ENCODE assay signal across 1 cellular context in genomic region chr11:86932942-86933875, GRCh38.
TF ChIP-seq lines count a peak whose summit lies in the region.

No MANE protein-coding gene starts in this region.

TF ChIP-seq in H1, 55 proteins besides CTCF, POLR2A, EP300 and RAD21:
- TF ChIP-seq CBX8 (IDR thresholded peaks at IDR 0.05; ENCODE audit: borderline replicate concordance, low read depth, low read length), result no peak
- no peak for TF ChIP-seq POU5F1 (IDR thresholded peaks at IDR 0.05; ENCODE audit: low read depth, low read length)
- no peak for TF ChIP-seq EGR1 (IDR thresholded peaks at IDR 0.05; ENCODE audit: borderline replicate concordance, low read depth, low read length)
- no peak for TF ChIP-seq E2F6 (IDR thresholded peaks at IDR 0.05)
TF ChIP-seq in H1: peak in this region for 0.
